In genomic region chr3:58332575-58333179, GRCh38 we compare ENCODE assay signal across 8 cellular contexts. TPM values are rescaled to one million over a fixed set of nuclear protein-coding genes. Genes with fewer than 3 reads are reported as not detected.
DNase-seq lines count a peak whose midpoint lies in the region; ATAC-seq and TF ChIP-seq lines count a peak whose summit lies in the region.

Gene PXK, plus strand, starts transcription at chr3:58332892. Its CDS starts 97 bp downstream, at chr3:58332989.

- intact Hi-C loops in heart left ventricle (cut with DNase I), result loop anchor here (1.0 to 10.0 kb wide), 7 partner anchors 80 to 162 kb away; partner anchors contain the start of genes KCTD6 (in 8 of the 10) and PDHB (in 1 of the 10)
- intact Hi-C loops in posterior cingulate gyrus (cut with DNase I), result loop anchor here (2.0 to 10.0 kb wide), 3 partner anchors 26 to 82 kb away; partner anchors contain the start of genes HTD2 and RPP14
- intact Hi-C loops in transverse colon (cut with DNase I; ENCODE audit: low total_unique reads), result loop anchor here (2.0 to 5.0 kb wide), 2 partner anchors 85 to 160 kb away; partner anchors contain the start of gene KCTD6

- H3K36me3 ChIP-seq in heart left ventricle (peaks cover 0 to 2% (median 0%) of the 10 kb centered on the region in 9 donors), transverse colon (no peaks in the 10 kb centered on the region)

- no peaks in the 10 kb centered on the region for H3K36me3 Mint-ChIP-seq in T-helper 17 cell (ENCODE audit: low read depth)

- peak within 1 kb of the TSS; percentile 98 for H3K4me3 Mint-ChIP-seq in T-helper 17 cell

- TF ChIP-seq CTCF in heart left ventricle (IDR thresholded peaks at IDR 0.05) (peak in 4 of 12 donors; percentile 9 to 32 (median 18)), transverse colon (IDR thresholded peaks at IDR 0.05) (peak in 1 of 5 experiments; percentile 18)

- TF ChIP-seq POLR2A in heart left ventricle (IDR thresholded peaks at IDR 0.05), result peak in 1 of 2 donors; percentile 61
- no peak for TF ChIP-seq POLR2A in transverse colon (IDR thresholded peaks at IDR 0.05)

- WGBS in heart left ventricle, 4 donors, result 0 to 1% (median 0%) methylated on average over 2 to 76 of the region's 76 CpGs
- 0% methylated on average over 28 of the region's 76 CpGs; no CpG with 5 or more reads in 1 of the 2 donors for WGBS in transverse colon (ENCODE audit: low coverage in 1 of 2), 2 donors

- H3K27me3 ChIP-seq in heart left ventricle (no peaks in the 10 kb centered on the region), transverse colon (no peaks in the 10 kb centered on the region)

- peaks cover 25% of the 10 kb centered on the region for H3K4me1 Mint-ChIP-seq in T-helper 17 cell

- H3K9me3 ChIP-seq in T-helper 17 cell (ENCODE audit: control insufficient read depth, low read length, poor library complexity, severe bottlenecking) (no peaks in the 10 kb centered on the region), heart left ventricle (no peaks in the 10 kb centered on the region), transverse colon (no peaks in the 10 kb centered on the region)

- peak within 1 kb of the TSS; percentile 85 for H3K27ac Mint-ChIP-seq in T-helper 17 cell

- H3K4me3 ChIP-seq in heart left ventricle (peak within 1 kb of the TSS; percentile 57 to 98 (median 78)), transverse colon (peak within 1 kb of the TSS; percentile 72 to 96 (median 94))

- in situ Hi-C loops in transverse colon (cut with MboI; ENCODE audit: low pct_ligation_motif_present in 1 of 4, low pct_unique_long_range_greater_than_20kb in 1 of 4, low sequenced_read_pairs in 3 of 4), result loop anchor here in 1 of 4 donors (10.0 kb wide), 1 partner anchor 162 kb away; the partner anchor contains the start of gene KCTD6

- ATAC-seq in GM21447 (IDR thresholded peaks at IDR 0.05; ENCODE audit: unreplicated experiment), result peak; percentile 78
- peak; percentile 95 for ATAC-seq in T-helper 17 cell
- peak; percentile 78 to 97 (median 94) for ATAC-seq in heart left ventricle

- H3K27me3 Mint-ChIP-seq in T-helper 17 cell, result no peaks in the 10 kb centered on the region

- DNase-seq in EH (ENCODE audit: low read depth) (peak; percentile 80), HuH-7 (ENCODE audit: low spot score) (peak; percentile 26), T-helper 17 cell (peak; percentile 71 to 75 (median 75)), amniotic epithelial cell (ENCODE audit: low read depth) (peak; percentile 71), heart left ventricle (peak; percentile 84 to 92 (median 88)), posterior cingulate gyrus (peak; percentile 79 to 98 (median 88)), transverse colon (peak; percentile 86)

- TF ChIP-seq EP300 in transverse colon (IDR thresholded peaks at IDR 0.05; ENCODE audit: low read depth), result no peak

- H3K27ac ChIP-seq in heart left ventricle (peak within 1 kb of the TSS; percentile 10 to 74 (median 63)), transverse colon (peak within 1 kb of the TSS; percentile 77 to 86 (median 83))

- H3K4me1 ChIP-seq in heart left ventricle (peaks cover 0 to 55% (median 20%) of the 10 kb centered on the region in 12 donors), transverse colon (peaks cover 5 to 36% (median 20%) of the 10 kb centered on the region in 4 donors)

RNA-seq across cellular contexts. Expression of gene PXK, which starts in this region (rescaled TPM):
- total RNA-seq in T-helper 17 cell (10 to 100 TPM; 20.1 to 23.1 TPM), heart left ventricle (10 to 100 TPM in 7 of 9 donors, 1 to 10 TPM in 2; 8.2 to 24.3 (median 13.6) TPM), transverse colon (10 to 100 TPM in 3 of 4 donors, 1 to 10 TPM in 1; 7.6 to 29.5 (median 16.6) TPM)
- 10 to 100 TPM in 1 of 2 donors, 1 to 10 TPM in 1; 3.4 to 12.1 TPM for polyA plus RNA-seq in heart left ventricle

Comparison
In these comparisons a context has a peak if more than half of its experiments do, and no peak if none do; other contexts are left out.
1. Peak in every context shown above with its lines: DNase-seq, ATAC-seq, H3K4me3 ChIP-seq and H3K27ac ChIP-seq.
2. DNase-seq: peak in every context shown above with its lines; median percentile 88 in heart left ventricle; 88 in posterior cingulate gyrus; 86 in transverse colon; 80 in EH; 75 in T-helper 17 cell; 71 in amniotic epithelial cell; 26 in HuH-7.